Comparison of ENCODE assay signal across 15 cellular contexts in the genomic region with DNA sequence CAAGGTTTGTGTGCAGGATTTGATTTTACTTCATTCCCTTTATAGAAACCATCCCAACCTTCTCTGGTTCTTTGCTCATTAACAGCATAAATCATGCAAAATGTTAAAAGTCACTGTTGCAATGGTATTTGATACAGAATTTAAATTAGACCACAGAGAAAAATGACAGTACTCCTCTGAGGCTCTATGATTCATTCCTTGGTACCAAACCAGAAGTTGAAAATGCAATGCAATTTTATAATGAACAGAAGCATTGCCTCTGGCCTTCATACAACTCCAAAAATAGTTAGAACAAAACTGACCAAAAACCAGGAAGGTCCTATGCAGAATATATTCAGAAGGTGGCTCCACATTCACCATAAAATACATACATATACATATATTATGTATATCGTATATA.
"Had no signal": no experiment of that assay in that cellular context is flagged by ENCODE, and none has a peak within 500 bp of the region (broad histone marks: within the 10 kb centered on the region; RNA-seq: fewer than 3 reads in every experiment).

No MANE protein-coding gene starts in this region.

- H3K4me3 Mint-ChIP-seq: activated naive CD4-positive, alpha-beta T cell treated with anti-CD3 and anti-CD28 coated beads for 36 hours; brain; central memory CD8-positive, alpha-beta T cell; dendritic cell treated with granulocyte-macrophage colony-stimulating factor and Interleukin-4, amounts not matched to agents 40 ng/mL and 50 ng/mL, for 4 days; effector memory CD8-positive, alpha-beta T cell; immature natural killer cell; mesothelial cell of epicardium had no signal

- H3K4me3 ChIP-seq: lower lobe of right lung, skin epidermis, tibial artery had no signal

- H3K27ac Mint-ChIP-seq: activated naive CD4-positive, alpha-beta T cell treated with anti-CD3 and anti-CD28 coated beads for 36 hours; dendritic cell treated with granulocyte-macrophage colony-stimulating factor and Interleukin-4, amounts not matched to agents 40 ng/mL and 50 ng/mL, for 4 days; effector memory CD8-positive, alpha-beta T cell; immature natural killer cell; mesothelial cell of epicardium had no signal

- H3K27me3 Mint-ChIP-seq: brain; central memory CD8-positive, alpha-beta T cell; dendritic cell treated with granulocyte-macrophage colony-stimulating factor and Interleukin-4, amounts not matched to agents 40 ng/mL and 50 ng/mL, for 4 days; effector memory CD8-positive, alpha-beta T cell had no signal

- H3K27ac ChIP-seq: epithelial cell of prostate, lower lobe of right lung, neutrophil, skin epidermis, tibial artery had no signal

- H3K9me3 ChIP-seq: lower lobe of right lung, neutrophil, tibial artery had no signal

- H3K36me3 Mint-ChIP-seq: brain, immature natural killer cell, mesothelial cell of epicardium had no signal

- H3K36me3 ChIP-seq: lower lobe of right lung, neutrophil, tibial artery had no signal

- DNase-seq: activated CD4-positive, alpha-beta T cell treated with anti-CD3 and anti-CD28 coated beads for 48 hours; activated naive CD4-positive, alpha-beta T cell treated with anti-CD3 and anti-CD28 coated beads for 36 hours; effector memory CD8-positive, alpha-beta T cell; immature natural killer cell; lower lobe of right lung; posterior cingulate gyrus; T1000; tibial artery had no signal

- H3K4me1 ChIP-seq: lower lobe of right lung had no signal

- H3K4me1 Mint-ChIP-seq: central memory CD8-positive, alpha-beta T cell; immature natural killer cell had no signal

- H3K27me3 ChIP-seq: neutrophil, tibial artery had no signal

- H3K9me3 Mint-ChIP-seq: dendritic cell treated with granulocyte-macrophage colony-stimulating factor and Interleukin-4, amounts not matched to agents 40 ng/mL and 50 ng/mL, for 4 days had no signal

- ATAC-seq: effector memory CD8-positive, alpha-beta T cell had no signal
